8 cellular contexts compared by ENCODE assay signal in the genomic region with DNA sequence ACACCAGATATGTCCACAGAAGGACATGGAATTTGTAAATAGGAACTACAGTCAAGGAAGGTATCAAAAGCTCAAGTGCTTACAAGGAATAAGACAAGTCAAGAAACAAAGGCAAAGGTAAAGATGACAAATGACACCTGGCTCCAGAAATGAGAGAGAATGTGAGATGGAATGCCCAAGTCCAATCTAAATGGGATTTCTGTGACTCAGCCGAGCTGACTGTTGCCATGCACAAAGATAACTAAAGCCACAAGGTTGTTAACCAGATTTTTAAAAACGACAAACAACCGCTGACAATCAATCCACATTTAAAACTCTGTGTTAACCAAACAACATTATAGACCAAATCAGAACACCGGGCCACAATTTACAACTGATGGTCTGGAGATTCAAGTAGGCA. TPM values are rescaled to one million over a fixed set of nuclear protein-coding genes. Genes with fewer than 3 reads are reported as not detected.
DNase-seq lines count a peak whose midpoint lies in the region; ATAC-seq and TF ChIP-seq lines count a peak whose summit lies in the region.

No MANE protein-coding gene starts in this region.

- H3K4me3 ChIP-seq in foreskin fibroblast (ENCODE audit: low read depth in 1 of 2, low read length in 2 of 2) (peak overlapping the region; percentile 81 to 97), skeletal muscle cell (ENCODE audit: low read depth, low read length) (peak overlapping the region; percentile 93)

- peaks cover 3% of the 10 kb centered on the region for H3K27me3 Mint-ChIP-seq in activated CD4-positive, alpha-beta T cell treated with anti-CD3 and anti-CD28 coated beads, Interleukin-2, amount 10 ng/mL, durations not matched to agents 24 days and 14 days

- no peak for DNase-seq in activated CD4-positive, alpha-beta T cell treated with anti-CD3 and anti-CD28 coated beads, Interleukin-2, amount 10 ng/mL, durations not matched to agents 24 days and 14 days
- DNase-seq in activated CD4-positive, alpha-beta T cell treated with anti-CD3 and anti-CD28 coated beads, Interleukin-2, amount 50 U/mL, for 1 hour: no peak
- DNase-seq in SW480 (ENCODE audit: low spot score) (peak; percentile 27), foreskin fibroblast (peak in 1 of 2 donors; percentile 61), skeletal muscle cell (ENCODE audit: low read depth) (no peak), SKM-1 (lab: John Stamatoyannopoulos, UW; ENCODE audit: unreplicated experiment) (no peak), NCI-H2171 (lab: John Stamatoyannopoulos, UW) (no peak)

- peaks cover 28% of the 10 kb centered on the region for H3K36me3 Mint-ChIP-seq in activated CD4-positive, alpha-beta T cell treated with anti-CD3 and anti-CD28 coated beads, Interleukin-2, amount 10 ng/mL, durations not matched to agents 24 days and 14 days (ENCODE audit: low read depth)

- no peak for ATAC-seq in HG02763 (IDR thresholded peaks at IDR 0.05; ENCODE audit: unreplicated experiment)

- TF ChIP-seq CTCF in foreskin fibroblast (IDR thresholded peaks at IDR 0.05; ENCODE audit: low read depth, low read length): no peak

- intact Hi-C loops in activated CD4-positive, alpha-beta T cell treated with anti-CD3 and anti-CD28 coated beads, Interleukin-2, amount 10 ng/mL, durations not matched to agents 24 days and 14 days (cut with micrococcal nuclease): loop anchor here (5.0 to 10.0 kb wide), 3 partner anchors 41 to 429 kb away; a partner anchor contains a TSS

- H3K9me3 Mint-ChIP-seq in activated CD4-positive, alpha-beta T cell treated with anti-CD3 and anti-CD28 coated beads, Interleukin-2, amount 10 ng/mL, durations not matched to agents 24 days and 14 days: peaks cover 6% of the 10 kb centered on the region

- H3K4me3 Mint-ChIP-seq in activated CD4-positive, alpha-beta T cell treated with anti-CD3 and anti-CD28 coated beads, Interleukin-2, amount 10 ng/mL, durations not matched to agents 24 days and 14 days: peak overlapping the region; percentile 84

- peaks cover 25% of the 10 kb centered on the region for H3K4me1 Mint-ChIP-seq in activated CD4-positive, alpha-beta T cell treated with anti-CD3 and anti-CD28 coated beads, Interleukin-2, amount 10 ng/mL, durations not matched to agents 24 days and 14 days

- peak overlapping the region; percentile 91 for H3K27ac Mint-ChIP-seq in activated CD4-positive, alpha-beta T cell treated with anti-CD3 and anti-CD28 coated beads, Interleukin-2, amount 10 ng/mL, durations not matched to agents 24 days and 14 days

RNA-seq across cellular contexts. Expression of a gene that starts 1.1 kb away (rescaled TPM):
- 11.2 and 15.0 TPM in 2 replicates for total RNA-seq in activated CD4-positive, alpha-beta T cell treated with anti-CD3 and anti-CD28 coated beads, Interleukin-2, amount 10 ng/mL, durations not matched to agents 24 days and 14 days
